Comparison of ENCODE assay signal across 8 cellular contexts in the genomic region with DNA sequence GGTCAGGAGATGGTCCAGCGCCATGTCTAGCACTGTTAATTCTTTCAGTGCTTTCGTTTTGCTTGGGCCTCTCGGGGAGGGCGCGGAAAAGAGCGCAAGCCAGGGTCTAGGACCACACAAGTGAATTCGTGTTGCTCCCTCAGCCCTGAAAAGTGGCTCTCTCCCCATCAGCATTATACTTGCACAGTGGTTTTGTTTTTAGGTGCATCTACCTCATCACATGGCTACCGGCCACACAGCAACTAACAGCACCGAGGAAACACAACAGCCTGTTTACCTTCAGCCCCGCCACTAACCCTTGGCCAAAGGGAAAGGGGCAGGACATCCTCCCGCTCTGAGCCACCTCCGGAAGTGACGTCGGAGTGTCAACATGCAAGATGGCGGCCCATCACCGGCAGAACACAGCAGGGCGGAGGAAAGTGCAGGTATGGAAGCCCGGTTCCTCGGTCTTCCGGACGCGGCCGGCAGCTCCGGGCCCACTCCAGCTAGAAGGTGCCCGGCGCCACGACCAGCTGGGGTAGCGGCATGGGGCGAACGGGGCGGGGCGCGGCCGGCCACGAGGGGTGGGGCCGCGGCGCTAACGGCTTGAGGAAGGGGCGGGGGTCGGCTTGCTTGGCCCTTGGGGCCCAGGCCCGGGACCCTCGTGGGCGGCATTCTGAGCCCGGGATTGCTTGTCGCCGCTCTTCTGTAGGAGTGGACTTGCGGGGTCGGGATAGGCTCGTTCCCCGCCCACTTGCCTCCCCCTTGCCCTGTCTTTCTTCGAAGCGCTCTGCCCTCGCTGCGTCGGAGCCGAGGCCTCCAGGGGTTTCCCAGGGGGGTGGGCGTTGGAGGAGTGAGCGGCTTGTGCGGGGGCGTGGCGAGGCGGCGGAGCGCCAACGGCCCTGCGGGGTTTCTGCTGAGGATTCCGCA. TPM values are rescaled to one million over a fixed set of nuclear protein-coding genes. Genes with fewer than 3 reads are reported as not detected.
A peak's percentile ranks its signal among the peaks of the same experiment; 100 is the strongest.
DNase-seq lines count a peak whose midpoint lies in the region; ATAC-seq and TF ChIP-seq lines count a peak whose summit lies in the region.

Gene SCN11A (minus strand): TSS at position 296 of the 909 bp plus-strand sequence. CDS start 101,582 bp downstream, outside the sequence.
Gene WDR48 (plus strand): TSS at position 368 of the 909 bp plus-strand sequence. CDS start 10 bp downstream, at position 378.

- H3K4me3 ChIP-seq in thymus (ENCODE audit: low read length) = peak within 1 kb of the TSS; percentile 81

- peak within 1 kb of the TSS; percentile 98 for H3K27ac Mint-ChIP-seq in activated naive CD8-positive, alpha-beta T cell treated with anti-CD3 and anti-CD28 coated beads, Interleukin-2, amount 10 ng/mL, durations not matched to agents 7 days and 5 days
- H3K27ac Mint-ChIP-seq in osteocyte (ENCODE audit: unreplicated experiment) = peak within 1 kb of the TSS; percentile 93

- H3K9me3 ChIP-seq in thymus (ENCODE audit: control insufficient read depth) = no peaks in the 10 kb centered on the region

- H3K4me1 Mint-ChIP-seq in activated naive CD8-positive, alpha-beta T cell treated with anti-CD3 and anti-CD28 coated beads, Interleukin-2, amount 10 ng/mL, durations not matched to agents 7 days and 5 days = peaks cover 20% of the 10 kb centered on the region
- H3K4me1 Mint-ChIP-seq in osteocyte (ENCODE audit: unreplicated experiment) = peaks cover 23% of the 10 kb centered on the region

- TF ChIP-seq CTCF in osteocyte (IDR thresholded peaks at IDR 0.05) = no peak

- H3K9me3 Mint-ChIP-seq in activated naive CD8-positive, alpha-beta T cell treated with anti-CD3 and anti-CD28 coated beads, Interleukin-2, amount 10 ng/mL, durations not matched to agents 7 days and 5 days = no peaks in the 10 kb centered on the region
- H3K9me3 Mint-ChIP-seq in osteocyte (ENCODE audit: unreplicated experiment) = no peaks in the 10 kb centered on the region

- no peaks in the 10 kb centered on the region for H3K27me3 Mint-ChIP-seq in activated naive CD8-positive, alpha-beta T cell treated with anti-CD3 and anti-CD28 coated beads, Interleukin-2, amount 10 ng/mL, durations not matched to agents 7 days and 5 days
- H3K27me3 Mint-ChIP-seq in osteocyte (ENCODE audit: unreplicated experiment) = peaks cover 28% of the 10 kb centered on the region

- POLR2A ChIA-PET in activated naive CD8-positive, alpha-beta T cell treated with anti-CD3 and anti-CD28 coated beads, Interleukin-2, amount 10 ng/mL, durations not matched to agents 7 days and 5 days (lab: Charles Lee) = interaction anchor here (0.6 kb wide), 1 partner anchor 37 kb away, joined by 3 read pairs; no protein-coding TSS in a partner anchor

- intact Hi-C loops in Right ventricle myocardium inferior (cut with DNase I) = no loop called here

- peak within 1 kb of the TSS; percentile 97 for H3K27ac ChIP-seq in thymus (ENCODE audit: low read depth)

- no peaks in the 10 kb centered on the region for H3K36me3 ChIP-seq in thymus (ENCODE audit: control insufficient read depth, insufficient read depth)

- no peaks in the 10 kb centered on the region for H3K36me3 Mint-ChIP-seq in activated naive CD8-positive, alpha-beta T cell treated with anti-CD3 and anti-CD28 coated beads, Interleukin-2, amount 10 ng/mL, durations not matched to agents 7 days and 5 days
- no peaks in the 10 kb centered on the region for H3K36me3 Mint-ChIP-seq in osteocyte (ENCODE audit: unreplicated experiment)

- DNase-seq in NCI-H1105 (lab: John Stamatoyannopoulos, UW) (peak; percentile 74), SKM-1 (lab: John Stamatoyannopoulos, UW; ENCODE audit: unreplicated experiment) (peak; percentile 76), Right ventricle myocardium inferior (ENCODE audit: missing footprints) (peak; percentile 98), osteocyte (ENCODE audit: extremely low spot score, unreplicated experiment) (peak; percentile 93)
- DNase-seq in activated naive CD8-positive, alpha-beta T cell treated with anti-CD3 and anti-CD28 coated beads, Interleukin-2, amount 10 ng/mL, durations not matched to agents 7 days and 5 days = peak; percentile 87

- ATAC-seq in HG02642 (IDR thresholded peaks at IDR 0.05; ENCODE audit: poor library complexity, unreplicated experiment) (peak; percentile 99), Right ventricle myocardium inferior (peak; percentile 98)
- ATAC-seq in activated naive CD8-positive, alpha-beta T cell treated with anti-CD3 and anti-CD28 coated beads, Interleukin-2, amount 10 ng/mL, durations not matched to agents 7 days and 5 days (ENCODE audit: low read depth) = peak; percentile 94

- peak; percentile 89 for TF ChIP-seq POLR2A in GM10847 (IDR thresholded peaks at IDR 0.05; ENCODE audit: extremely low read depth, insufficient read length)

- no peaks in the 10 kb centered on the region for H3K27me3 ChIP-seq in thymus (ENCODE audit: control insufficient read depth, insufficient read depth)

- H3K4me1 ChIP-seq in thymus (ENCODE audit: control insufficient read depth, insufficient read depth, low read length) = peaks cover 6% of the 10 kb centered on the region

- WGBS in thymus = 1% methylated on average over 68 of the region's 68 CpGs

- H3K4me3 Mint-ChIP-seq in activated naive CD8-positive, alpha-beta T cell treated with anti-CD3 and anti-CD28 coated beads, Interleukin-2, amount 10 ng/mL, durations not matched to agents 7 days and 5 days = peak within 1 kb of the TSS; percentile 92
- peak within 1 kb of the TSS; percentile 94 for H3K4me3 Mint-ChIP-seq in osteocyte (ENCODE audit: unreplicated experiment)

RNA-seq across cellular contexts. Expression of gene SCN11A, which starts in this region (rescaled TPM):
- total RNA-seq in activated naive CD8-positive, alpha-beta T cell treated with anti-CD3 and anti-CD28 coated beads, Interleukin-2, amount 10 ng/mL, durations not matched to agents 7 days and 5 days = under 1 TPM; 0.08 to 0.11 TPM
- total RNA-seq in Right ventricle myocardium inferior (0.08 TPM), osteocyte (0.08 and 0.18 TPM in 2 replicates)
- 0.59 TPM for polyA plus RNA-seq in thymus

RNA-seq across cellular contexts. Expression of gene WDR48, which starts in this region (rescaled TPM):
- total RNA-seq in activated naive CD8-positive, alpha-beta T cell treated with anti-CD3 and anti-CD28 coated beads, Interleukin-2, amount 10 ng/mL, durations not matched to agents 7 days and 5 days = 10 to 100 TPM; 38.5 to 39.4 TPM
- total RNA-seq in Right ventricle myocardium inferior (28.9 TPM), osteocyte (44.5 and 45.4 TPM in 2 replicates)
- polyA plus RNA-seq in thymus = 24.4 TPM

Comparison
In these comparisons a context has a peak if more than half of its experiments do, and no peak if none do; other contexts are left out.
1. Peak in every context shown above with its lines: DNase-seq, ATAC-seq, H3K4me3 ChIP-seq and H3K27ac ChIP-seq.